Comparison of ENCODE assay signal across 1 cellular context in the genomic region with DNA sequence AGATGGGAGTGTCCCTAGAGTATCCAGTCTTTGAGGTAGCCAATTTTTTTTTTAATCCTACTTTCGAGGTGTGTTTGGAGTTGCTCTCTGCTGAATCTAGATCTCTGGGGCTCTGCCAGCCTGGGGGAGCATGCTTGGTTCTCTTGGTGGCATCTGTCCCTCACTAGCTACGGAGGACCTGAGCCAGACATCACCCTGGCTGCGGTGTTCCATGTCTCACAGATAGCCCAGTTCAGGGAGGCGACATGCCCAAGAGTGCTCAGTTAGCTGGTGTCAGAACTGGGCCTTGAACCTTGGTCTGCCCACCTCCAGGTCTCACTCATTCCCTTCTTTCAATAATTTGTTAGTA.
TF ChIP-seq lines count a peak whose summit lies in the region.

No MANE protein-coding gene starts in this region.

TF ChIP-seq in GM23338, 12 proteins besides CTCF, POLR2A, EP300 and RAD21 (continued from another document):
- TF ChIP-seq, protein P1, sequence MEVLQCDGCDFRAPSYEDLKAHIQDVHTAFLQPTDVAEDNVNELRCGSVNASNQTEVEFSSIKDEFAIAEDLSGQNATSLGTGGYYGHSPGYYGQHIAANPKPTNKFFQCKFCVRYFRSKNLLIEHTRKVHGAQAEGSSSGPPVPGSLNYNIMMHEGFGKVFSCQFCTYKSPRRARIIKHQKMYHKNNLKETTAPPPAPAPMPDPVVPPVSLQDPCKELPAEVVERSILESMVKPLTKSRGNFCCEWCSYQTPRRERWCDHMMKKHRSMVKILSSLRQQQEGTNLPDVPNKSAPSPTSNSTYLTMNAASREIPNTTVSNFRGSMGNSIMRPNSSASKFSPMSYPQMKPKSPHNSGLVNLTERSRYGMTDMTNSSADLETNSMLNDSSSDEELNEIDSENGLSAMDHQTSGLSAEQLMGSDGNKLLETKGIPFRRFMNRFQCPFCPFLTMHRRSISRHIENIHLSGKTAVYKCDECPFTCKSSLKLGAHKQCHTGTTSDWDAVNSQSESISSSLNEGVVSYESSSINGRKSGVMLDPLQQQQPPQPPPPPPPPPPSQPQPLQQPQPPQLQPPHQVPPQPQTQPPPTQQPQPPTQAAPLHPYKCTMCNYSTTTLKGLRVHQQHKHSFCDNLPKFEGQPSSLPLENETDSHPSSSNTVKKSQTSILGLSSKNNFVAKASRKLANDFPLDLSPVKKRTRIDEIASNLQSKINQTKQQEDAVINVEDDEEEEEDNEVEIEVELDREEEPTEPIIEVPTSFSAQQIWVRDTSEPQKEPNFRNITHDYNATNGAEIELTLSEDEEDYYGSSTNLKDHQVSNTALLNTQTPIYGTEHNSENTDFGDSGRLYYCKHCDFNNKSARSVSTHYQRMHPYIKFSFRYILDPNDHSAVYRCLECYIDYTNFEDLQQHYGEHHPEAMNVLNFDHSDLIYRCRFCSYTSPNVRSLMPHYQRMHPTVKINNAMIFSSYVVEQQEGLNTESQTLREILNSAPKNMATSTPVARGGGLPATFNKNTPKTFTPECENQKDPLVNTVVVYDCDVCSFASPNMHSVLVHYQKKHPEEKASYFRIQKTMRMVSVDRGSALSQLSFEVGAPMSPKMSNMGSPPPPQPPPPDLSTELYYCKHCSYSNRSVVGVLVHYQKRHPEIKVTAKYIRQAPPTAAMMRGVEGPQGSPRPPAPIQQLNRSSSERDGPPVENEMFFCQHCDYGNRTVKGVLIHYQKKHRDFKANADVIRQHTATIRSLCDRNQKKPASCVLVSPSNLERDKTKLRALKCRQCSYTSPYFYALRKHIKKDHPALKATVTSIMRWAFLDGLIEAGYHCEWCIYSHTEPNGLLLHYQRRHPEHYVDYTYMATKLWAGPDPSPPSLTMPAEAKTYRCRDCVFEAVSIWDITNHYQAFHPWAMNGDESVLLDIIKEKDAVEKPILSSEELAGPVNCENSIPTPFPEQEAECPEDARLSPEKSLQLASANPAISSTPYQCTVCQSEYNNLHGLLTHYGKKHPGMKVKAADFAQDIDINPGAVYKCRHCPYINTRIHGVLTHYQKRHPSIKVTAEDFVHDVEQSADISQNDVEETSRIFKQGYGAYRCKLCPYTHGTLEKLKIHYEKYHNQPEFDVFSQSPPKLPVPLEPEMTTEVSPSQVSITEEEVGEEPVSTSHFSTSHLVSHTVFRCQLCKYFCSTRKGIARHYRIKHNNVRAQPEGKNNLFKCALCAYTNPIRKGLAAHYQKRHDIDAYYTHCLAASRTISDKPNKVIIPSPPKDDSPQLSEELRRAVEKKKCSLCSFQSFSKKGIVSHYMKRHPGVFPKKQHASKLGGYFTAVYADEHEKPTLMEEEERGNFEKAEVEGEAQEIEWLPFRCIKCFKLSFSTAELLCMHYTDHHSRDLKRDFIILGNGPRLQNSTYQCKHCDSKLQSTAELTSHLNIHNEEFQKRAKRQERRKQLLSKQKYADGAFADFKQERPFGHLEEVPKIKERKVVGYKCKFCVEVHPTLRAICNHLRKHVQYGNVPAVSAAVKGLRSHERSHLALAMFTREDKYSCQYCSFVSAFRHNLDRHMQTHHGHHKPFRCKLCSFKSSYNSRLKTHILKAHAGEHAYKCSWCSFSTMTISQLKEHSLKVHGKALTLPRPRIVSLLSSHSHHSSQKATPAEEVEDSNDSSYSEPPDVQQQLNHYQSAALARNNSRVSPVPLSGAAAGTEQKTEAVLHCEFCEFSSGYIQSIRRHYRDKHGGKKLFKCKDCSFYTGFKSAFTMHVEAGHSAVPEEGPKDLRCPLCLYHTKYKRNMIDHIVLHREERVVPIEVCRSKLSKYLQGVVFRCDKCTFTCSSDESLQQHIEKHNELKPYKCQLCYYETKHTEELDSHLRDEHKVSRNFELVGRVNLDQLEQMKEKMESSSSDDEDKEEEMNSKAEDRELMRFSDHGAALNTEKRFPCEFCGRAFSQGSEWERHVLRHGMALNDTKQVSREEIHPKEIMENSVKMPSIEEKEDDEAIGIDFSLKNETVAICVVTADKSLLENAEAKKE (CRISPR knock-in tag; IDR thresholded peaks at IDR 0.05) = no peak
- no peak for TF ChIP-seq JUNB (IDR thresholded peaks at IDR 0.05; ENCODE audit: unreplicated experiment)
- no peak for TF ChIP-seq NANOG (IDR thresholded peaks at IDR 0.05; ENCODE audit: borderline replicate concordance)
- TF ChIP-seq, protein P2, sequence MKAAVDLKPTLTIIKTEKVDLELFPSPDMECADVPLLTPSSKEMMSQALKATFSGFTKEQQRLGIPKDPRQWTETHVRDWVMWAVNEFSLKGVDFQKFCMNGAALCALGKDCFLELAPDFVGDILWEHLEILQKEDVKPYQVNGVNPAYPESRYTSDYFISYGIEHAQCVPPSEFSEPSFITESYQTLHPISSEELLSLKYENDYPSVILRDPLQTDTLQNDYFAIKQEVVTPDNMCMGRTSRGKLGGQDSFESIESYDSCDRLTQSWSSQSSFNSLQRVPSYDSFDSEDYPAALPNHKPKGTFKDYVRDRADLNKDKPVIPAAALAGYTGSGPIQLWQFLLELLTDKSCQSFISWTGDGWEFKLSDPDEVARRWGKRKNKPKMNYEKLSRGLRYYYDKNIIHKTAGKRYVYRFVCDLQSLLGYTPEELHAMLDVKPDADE (IDR thresholded peaks at IDR 0.05) = no peak
